Comparison of ENCODE assay signal across 8 cellular contexts in the genomic region with DNA sequence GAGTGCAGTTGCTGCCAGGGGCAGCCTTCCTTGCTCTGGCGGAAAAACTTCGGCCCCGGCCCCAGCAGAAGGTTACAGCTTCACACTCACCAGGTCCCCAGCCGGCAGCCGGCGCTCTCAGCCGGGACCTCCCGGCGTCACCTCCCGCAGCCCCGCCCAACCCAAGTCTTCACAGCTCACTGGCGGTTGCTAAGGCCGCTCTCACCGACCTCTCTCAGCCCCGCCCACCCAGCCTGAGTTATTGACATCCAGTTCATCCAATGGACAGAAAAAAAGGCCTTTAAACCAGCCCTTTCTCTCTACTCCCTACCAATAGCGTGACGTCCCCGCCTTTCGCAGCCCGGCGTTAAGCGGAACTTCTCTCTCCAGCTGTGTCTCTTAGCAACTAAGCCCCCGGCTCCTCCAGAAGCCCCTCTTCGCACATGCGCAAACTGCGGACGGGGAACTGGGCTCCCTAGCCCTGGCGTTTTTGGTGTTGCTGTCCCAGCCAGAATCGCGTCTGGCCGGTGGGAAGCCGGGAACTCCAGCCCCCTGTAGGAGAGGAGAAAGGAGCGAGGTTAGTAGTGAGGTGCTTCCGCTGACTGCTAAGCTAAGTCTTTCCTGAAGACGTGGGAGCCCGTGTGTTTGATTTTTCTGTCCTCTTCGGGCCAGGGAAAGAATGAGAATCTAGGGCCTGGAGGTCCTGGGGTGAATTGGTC. TPM values are rescaled to one million over a fixed set of nuclear protein-coding genes. Genes with fewer than 3 reads are reported as not detected.
A peak's percentile ranks its signal among the peaks of the same experiment; 100 is the strongest.
DNase-seq lines count a peak whose midpoint lies in the region; ATAC-seq and TF ChIP-seq lines count a peak whose summit lies in the region.

BBS12 (plus strand) TSS at position 376 of the 698 bp plus-strand sequence. CDS start 9,189 bp downstream, outside the sequence.

- no peaks in the 10 kb centered on the region for H3K79me2 ChIP-seq in PC-3 (ENCODE audit: low read length)

- intact Hi-C loops in PC-3 (cut with micrococcal nuclease): no loop called here

- CTCF ChIA-PET in PC-3 (lab: Charles Lee): interaction anchor here (0.5 kb wide), 1 partner anchor 15 kb away, joined by 4 read pairs; no protein-coding TSS in a partner anchor

- H3K36me3 ChIP-seq in PC-3 (ENCODE audit: low read depth, low read length): no peaks in the 10 kb centered on the region

- peak within 1 kb of the TSS; percentile 56 for H3K27ac ChIP-seq in PC-3 (ENCODE audit: low read length)

- H3K36me3 Mint-ChIP-seq in activated T-cell treated with anti-CD3 and anti-CD28 coated beads, Interleukin-2, amount 50 U/mL, for 24 hours (ENCODE audit: low read depth): peaks cover 8% of the 10 kb centered on the region

- peaks cover 2% of the 10 kb centered on the region for H3K9me3 Mint-ChIP-seq in activated T-cell treated with anti-CD3 and anti-CD28 coated beads, Interleukin-2, amount 50 U/mL, for 24 hours

- TF ChIP-seq CTCF in PC-3 (conservative IDR thresholded peaks at IDR 0.05; ENCODE audit: low read depth, low read length): peak; percentile 35; the same call in 1 of the 2 replicates

- H3K4me1 Mint-ChIP-seq in activated T-cell treated with anti-CD3 and anti-CD28 coated beads, Interleukin-2, amount 50 U/mL, for 24 hours (ENCODE audit: low read depth): peaks cover 24% of the 10 kb centered on the region

- no peaks in the 10 kb centered on the region for H3K27me3 Mint-ChIP-seq in activated T-cell treated with anti-CD3 and anti-CD28 coated beads, Interleukin-2, amount 50 U/mL, for 24 hours

- H3K4me3 Mint-ChIP-seq in activated T-cell treated with anti-CD3 and anti-CD28 coated beads, Interleukin-2, amount 50 U/mL, for 24 hours: peak within 1 kb of the TSS; percentile 95

- H3K9me3 ChIP-seq in PC-3 (ENCODE audit: low read length): no peaks in the 10 kb centered on the region

- peak within 1 kb of the TSS; percentile 98 for H2AFZ ChIP-seq in PC-3 (ENCODE audit: low read length)

- TSS peak; percentile 76 for BruUV-seq in PC-3 (replicated peaks; lab: Mats Ljungman, UMichigan)

- H3K4me2 ChIP-seq in PC-3 (ENCODE audit: low read length): peak within 1 kb of the TSS; percentile 99

- H3K9ac ChIP-seq in PC-3 (ENCODE audit: low read length): peak within 1 kb of the TSS; percentile 54

- POLR2A ChIA-PET in PC-3 (lab: Charles Lee; ENCODE audit: unreplicated experiment): interaction anchor here (0.5 to 0.8 kb wide), 7 partner anchors 14 to 863 kb away, joined by 3 to 12 read pairs (median 4); no protein-coding TSS in a partner anchor

- H3K4me1 ChIP-seq in PC-3 (ENCODE audit: insufficient read depth, low read length): peaks cover 14% of the 10 kb centered on the region

- no peaks in the 10 kb centered on the region for H3F3A ChIP-seq in PC-3 (ENCODE audit: low read length, unreplicated experiment)

- DNase-seq in DMS53 treated with DMSO at 0.1 percent for 48 hours (lab: John Stamatoyannopoulos, UW; ENCODE audit: unreplicated experiment) (peak; percentile 89), KBM-7 (peak; percentile 100), PC-3 (peak; percentile 98), erythroblast (lab: John Stamatoyannopoulos, UW) (peak; percentile 99), mucosa of gallbladder (ENCODE audit: low spot score) (peak; percentile 99)
- DNase-seq in activated T-cell treated with anti-CD3 and anti-CD28 coated beads, Interleukin-2, amount 50 U/mL, for 24 hours: peak; percentile 98
- peak; percentile 96 for DNase-seq in stimulated activated CD8-positive, alpha-beta memory T cell treated with anti-CD3 and anti-CD28 coated beads, Interleukin-4, amount 100 ng/mL, for 24 hours (ENCODE audit: low read depth)

- no peaks in the 10 kb centered on the region for H3K9me2 ChIP-seq in PC-3 (replicated peaks; ENCODE audit: low read length)

- ATAC-seq in GM21723 (IDR thresholded peaks at IDR 0.05; ENCODE audit: unreplicated experiment) (peak; percentile 100), PC-3 (peak; percentile 97)

- in situ Hi-C loops in KBM-7 (cut with MboI; ENCODE audit: low pct_unique_long_range_greater_than_20kb, low sequenced_read_pairs): no loop called here

- no peaks in the 10 kb centered on the region for H3K27me3 ChIP-seq in PC-3 (ENCODE audit: low read length)

- H3K27ac Mint-ChIP-seq in activated T-cell treated with anti-CD3 and anti-CD28 coated beads, Interleukin-2, amount 50 U/mL, for 24 hours: peak within 1 kb of the TSS; percentile 97

- peak within 1 kb of the TSS; percentile 93 for H3K4me3 ChIP-seq in PC-3 (ENCODE audit: low read length)

- no peaks in the 10 kb centered on the region for H4K20me1 ChIP-seq in PC-3 (ENCODE audit: low read length)

- peak; percentile 65 for TF ChIP-seq POLR2A in erythroblast (IDR thresholded peaks at IDR 0.05; ENCODE audit: low read length)

RNA-seq across cellular contexts. Expression of gene BBS12, which starts in this region (rescaled TPM):
- total RNA-seq in PC-3 (2014; rRNA removed): 0.69 and 1.7 TPM in 2 replicates
- total RNA-seq in mucosa of gallbladder: 4.1 TPM

Comparison
In these comparisons a context has a peak if more than half of its experiments do, and no peak if none do; other contexts are left out.
1. Peak in every context shown above with its lines: DNase-seq, ATAC-seq, H3K4me3 ChIP-seq and H3K27ac ChIP-seq.